Comparison of ENCODE assay signal across 23 cellular contexts in the genomic region with DNA sequence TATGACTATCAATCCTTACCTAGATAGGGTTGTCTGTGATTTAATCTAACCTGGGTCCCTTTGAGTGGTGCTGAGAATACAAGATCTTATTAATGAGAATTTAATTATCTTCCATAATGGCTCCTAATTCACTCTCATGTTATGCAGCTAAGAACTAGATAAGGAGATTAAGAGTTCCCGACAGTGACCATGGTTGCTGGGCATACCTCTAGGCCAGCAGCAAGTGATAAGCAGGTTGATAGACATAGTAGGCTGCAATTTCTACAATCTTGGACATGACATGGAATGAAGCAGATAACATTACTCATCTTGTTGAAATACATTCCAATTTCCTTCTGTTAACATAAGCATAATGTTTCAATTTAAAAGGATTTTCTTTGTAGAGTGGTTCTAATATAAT. TPM values are rescaled to one million over a fixed set of nuclear protein-coding genes. Genes with fewer than 3 reads are reported as not detected.
"Had no signal": no experiment of that assay in that cellular context is flagged by ENCODE, and none has a peak within 500 bp of the region (broad histone marks: within the 10 kb centered on the region; RNA-seq: fewer than 3 reads in every experiment).

No MANE protein-coding gene starts in this region.

- DNase-seq: Kasumi-1; MM.1S; NCI-H1092 treated with DMSO at 0.1 percent for 48 hours; NCI-H1417; NCI-H1436 treated with DMSO at 0.1 percent for 48 hours; NCI-H1694; NCI-H187 treated with DMSO at 0.1 percent for 48 hours; NCI-H2029 treated with DMSO at 0.1 percent for 48 hours; NCI-H2171 treated with DMSO at 0.1 percent for 48 hours; NCI-H345; NCI-H446 treated with DMSO at 0.1 percent for 48 hours; NCI-H510A treated with DMSO at 0.1 percent for 48 hours; NCI-H526; NK-92 treated with Interleukin-12 subunit alpha and Interleukin-12 subunit beta, amount 100 ng/mL, for 24 hours; PC-3; SHP77; SW 1271 had no signal

- H3K4me3 ChIP-seq: K562 had no signal

- FAIRE-seq: HTR-8/SVneo, K562 had no signal

- H3K27ac ChIP-seq: HL-60, KMS-11, RWPE1 had no signal

- H3K4me2 ChIP-seq: KMS-11 had no signal

- H3K9ac ChIP-seq: KMS-11 had no signal

RNA-seq across cellular contexts. Expression of a gene that starts 27.1 kb away (rescaled TPM):
- polyA plus RNA-seq: IgD-negative memory B cell, K562 had no signal
